In the genomic region with DNA sequence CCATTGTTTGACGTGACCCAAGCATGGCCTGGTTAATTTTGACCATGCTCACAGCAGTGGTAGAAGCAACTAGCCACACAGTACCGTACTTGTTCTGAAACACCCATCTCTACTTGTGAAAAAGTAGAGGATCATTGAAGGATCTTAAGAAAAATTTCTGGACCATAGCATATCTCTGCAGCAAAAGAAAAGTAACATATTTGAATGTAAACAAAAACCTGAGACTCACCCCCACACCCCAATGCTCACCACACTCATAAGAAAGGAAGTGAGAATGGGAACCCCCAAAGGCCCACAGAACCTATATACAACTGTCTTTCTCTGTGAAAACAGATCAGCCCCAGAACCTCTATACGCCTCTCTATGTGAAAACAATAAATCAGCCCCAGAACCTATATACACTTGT, we compare ENCODE assay signal across 10 cellular contexts. TPM values are rescaled to one million over a fixed set of nuclear protein-coding genes. Genes with fewer than 3 reads are reported as not detected.
DNase-seq lines count a peak whose midpoint lies in the region; ATAC-seq and TF ChIP-seq lines count a peak whose summit lies in the region.
"Had no signal": no experiment of that assay in that cellular context is flagged by ENCODE, and none has a peak within 500 bp of the region (broad histone marks: within the 10 kb centered on the region; RNA-seq: fewer than 3 reads in every experiment).

No MANE protein-coding gene starts in this region.

- ATAC-seq in natural killer cell (peak in 2 of 3 donors; percentile 36 to 51), GM21825 (IDR thresholded peaks at IDR 0.05; ENCODE audit: unreplicated experiment) (peak; percentile 51), HG03442 (IDR thresholded peaks at IDR 0.05; ENCODE audit: unreplicated experiment) (peak; percentile 74), upper lobe of left lung (ENCODE audit: low FRiP score in 2 of 2) (no peak)
- ATAC-seq in natural killer cell treated with Interleukin-12 subunit alpha and Interleukin-12 subunit beta and Interleukin-15 and Interleukin-18, amount 100 ng/mL, for 72 hours: no peak

- H3K9me3 Mint-ChIP-seq in natural killer cell: no peaks in the 10 kb centered on the region
- no peaks in the 10 kb centered on the region for H3K9me3 Mint-ChIP-seq in natural killer cell treated with Interleukin-12 subunit alpha and Interleukin-12 subunit beta and Interleukin-15 and Interleukin-18, amount 100 ng/mL, for 72 hours

- H3K4me3 Mint-ChIP-seq in natural killer cell: no peak overlapping the region
- no peak overlapping the region for H3K4me3 Mint-ChIP-seq in natural killer cell treated with Interleukin-12 subunit alpha and Interleukin-12 subunit beta and Interleukin-15 and Interleukin-18, amount 100 ng/mL, for 72 hours

- H3K36me3 ChIP-seq in upper lobe of left lung: no peaks in the 10 kb centered on the region

- H3K27me3 Mint-ChIP-seq in natural killer cell (ENCODE audit: low read depth in 2 of 2): no peaks in the 10 kb centered on the region
- no peaks in the 10 kb centered on the region for H3K27me3 Mint-ChIP-seq in natural killer cell treated with Interleukin-12 subunit alpha and Interleukin-12 subunit beta and Interleukin-15 and Interleukin-18, amount 100 ng/mL, for 72 hours

- no peak for TF ChIP-seq POLR2A in upper lobe of left lung (IDR thresholded peaks at IDR 0.05)

- H3K4me3 ChIP-seq in upper lobe of left lung: no peak overlapping the region

- H3K9me3 ChIP-seq in upper lobe of left lung: no peaks in the 10 kb centered on the region

- H3K27me3 ChIP-seq in upper lobe of left lung: no peaks in the 10 kb centered on the region

- TF ChIP-seq CTCF in natural killer cell (IDR thresholded peaks at IDR 0.05) (no peak), upper lobe of left lung (IDR thresholded peaks at IDR 0.05) (no peak)

- peaks cover 0 to 7% (median 6%) of the 10 kb centered on the region in 4 donors for H3K4me1 ChIP-seq in upper lobe of left lung

- TF ChIP-seq EP300 in upper lobe of left lung (IDR thresholded peaks at IDR 0.05): no peak

- 85 to 86% methylated on average over 3 of the region's 3 CpGs for WGBS in upper lobe of left lung, 2 donors

- DNase-seq in natural killer cell (no peak), occipital lobe (lab: John Stamatoyannopoulos, UW) (no peak), GM03348 (ENCODE audit: low spot score) (no peak), upper lobe of left lung (no peak), NCI-H146 (lab: John Stamatoyannopoulos, UW) (no peak)
- no peak for DNase-seq in natural killer cell treated with Interleukin-12 subunit alpha and Interleukin-12 subunit beta and Interleukin-15 and Interleukin-18, amount 100 ng/mL, for 72 hours (ENCODE audit: low spot score)
- DNase-seq: NCI-H2029 treated with DMSO at 0.1 percent for 48 hours, SIG-M5 had no signal

- H3K4me1 Mint-ChIP-seq in natural killer cell: peaks cover 8 to 11% of the 10 kb centered on the region in 2 donors
- H3K4me1 Mint-ChIP-seq in natural killer cell treated with Interleukin-12 subunit alpha and Interleukin-12 subunit beta and Interleukin-15 and Interleukin-18, amount 100 ng/mL, for 72 hours (ENCODE audit: low read depth in 2 of 2): peaks cover 7 to 10% of the 10 kb centered on the region in 2 donors

- H3K27ac ChIP-seq in upper lobe of left lung: no peak overlapping the region

- H3K27ac Mint-ChIP-seq in natural killer cell: no peak overlapping the region
- no peak overlapping the region for H3K27ac Mint-ChIP-seq in natural killer cell treated with Interleukin-12 subunit alpha and Interleukin-12 subunit beta and Interleukin-15 and Interleukin-18, amount 100 ng/mL, for 72 hours

- no peaks in the 10 kb centered on the region for H3K36me3 Mint-ChIP-seq in natural killer cell
- H3K36me3 Mint-ChIP-seq in natural killer cell treated with Interleukin-12 subunit alpha and Interleukin-12 subunit beta and Interleukin-15 and Interleukin-18, amount 100 ng/mL, for 72 hours: no peaks in the 10 kb centered on the region

- intact Hi-C loops in natural killer cell (cut with micrococcal nuclease): no loop called here

RNA-seq across cellular contexts. Expression of gene TFRC, which starts 33.8 kb away (rescaled TPM):
- total RNA-seq in natural killer cell: 100 to 1,000 TPM in 1 of 3 donors, 10 to 100 TPM in 2; 74.3 to 111 (median 78.3) TPM
- total RNA-seq in natural killer cell treated with Interleukin-12 subunit alpha and Interleukin-12 subunit beta and Interleukin-15 and Interleukin-18, amount 100 ng/mL, for 72 hours: 100 to 1,000 TPM; 395 to 476 TPM
- 113 TPM for total RNA-seq in occipital lobe
- 100 to 1,000 TPM in 5 of 6 donors, 10 to 100 TPM in 1; 66.0 to 323 (median 234) TPM for total RNA-seq in upper lobe of left lung

Comparison
In these comparisons a context has a peak if more than half of its experiments do, and no peak if none do; other contexts are left out.
1. ATAC-seq: peak in natural killer cell (2 of 3), GM21825 (single experiment) and HG03442 (single experiment); none in natural killer cell treated with Interleukin-12 subunit alpha and Interleukin-12 subunit beta and Interleukin-15 and Interleukin-18, amount 100 ng/mL, for 72 hours (0 of 2) and upper lobe of left lung (0 of 2).